ENCODE assay signal across 1 cellular context in the genomic region with DNA sequence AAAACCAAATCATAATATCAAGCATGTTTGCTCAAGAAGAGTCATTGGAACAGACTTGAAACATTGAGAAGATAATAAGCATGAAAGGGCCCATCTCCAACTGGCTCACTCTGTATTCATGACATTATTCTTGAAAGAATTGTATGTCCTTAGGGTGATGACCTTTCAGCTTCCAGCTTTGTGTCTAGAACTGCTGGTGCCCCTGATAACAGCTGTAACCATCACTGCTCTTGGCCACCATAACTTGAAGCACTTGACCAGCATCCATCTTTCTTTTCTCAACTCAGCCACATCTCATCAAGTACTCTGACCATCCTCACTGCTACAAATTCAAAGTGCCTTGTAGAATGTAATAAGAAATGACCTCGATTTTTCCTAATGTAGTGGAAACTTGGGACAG.
TF ChIP-seq lines count a peak whose summit lies in the region.

No MANE protein-coding gene starts in this region.

TF ChIP-seq in IMR-90, 13 proteins besides CTCF, POLR2A, EP300 and RAD21 (continued from another document):
- TF ChIP-seq ELK1 (IDR thresholded peaks at IDR 0.05; ENCODE audit: borderline replicate concordance, low read depth, low read length) (no peak), NFE2L2 (IDR thresholded peaks at IDR 0.05; ENCODE audit: low read depth, low read length) (no peak), CHD1 (IDR thresholded peaks at IDR 0.05; ENCODE audit: low read depth, low read length) (no peak)
